18 cellular contexts compared by ENCODE assay signal in genomic region chr6:17283074-17283473, GRCh38. TPM values are rescaled to one million over a fixed set of nuclear protein-coding genes. Genes with fewer than 3 reads are reported as not detected.
DNase-seq lines count a peak whose midpoint lies in the region; ATAC-seq, FAIRE-seq and TF ChIP-seq lines count a peak whose summit lies in the region.
"Had no signal": no experiment of that assay in that cellular context is flagged by ENCODE, and none has a peak within 500 bp of the region (broad histone marks: within the 10 kb centered on the region; RNA-seq: fewer than 3 reads in every experiment).

No MANE protein-coding gene starts in this region.

- H3K4me1 ChIP-seq in heart left ventricle (peaks cover 0 to 20% (median 1%) of the 10 kb centered on the region in 12 donors), esophagus squamous epithelium (peaks cover 0 to 33% (median 3%) of the 10 kb centered on the region in 3 donors), neuron (ENCODE audit: insufficient read depth, low read length) (peaks cover 8% of the 10 kb centered on the region), urinary bladder (ENCODE audit: insufficient read depth) (no peaks in the 10 kb centered on the region)

- no peaks in the 10 kb centered on the region for H3K9me3 ChIP-seq in heart left ventricle
- no peaks in the 10 kb centered on the region for H3K9me3 ChIP-seq in esophagus squamous epithelium
- no peaks in the 10 kb centered on the region for H3K9me3 ChIP-seq in neuron (ENCODE audit: low read length)

- H2AFZ ChIP-seq in neuron (ENCODE audit: low read depth, low read length), result no peak overlapping the region

- no peak for ATAC-seq in heart left ventricle

- peak overlapping the region; percentile 65 to 87 (median 78) for H3K4me3 ChIP-seq in heart left ventricle
- H3K4me3 ChIP-seq in esophagus squamous epithelium, result peak overlapping the region in 3 of 4 donors; percentile 72 to 73 (median 73)
- peak overlapping the region; percentile 62 for H3K4me3 ChIP-seq in neuron (ENCODE audit: low read length)
- peak overlapping the region; percentile 90 for H3K4me3 ChIP-seq in urinary bladder (ENCODE audit: low read depth, low read length)

- TF ChIP-seq POLR2A in heart left ventricle (IDR thresholded peaks at IDR 0.05), result no peak
- no peak for TF ChIP-seq POLR2A in esophagus squamous epithelium (IDR thresholded peaks at IDR 0.05)

- intact Hi-C loops in heart left ventricle (cut with DNase I), result loop anchor here in 8 of 10 donors (5.0 to 10.0 kb wide), 9 partner anchors 81 to 302 kb away; no protein-coding TSS in a partner anchor
- intact Hi-C loops in cardiac septum (cut with DNase I), result loop anchor here (5.0 kb wide), 1 partner anchor 71 kb away; no protein-coding TSS in a partner anchor
- intact Hi-C loops in esophagus squamous epithelium (cut with DNase I), result loop anchor here (10.0 kb wide), 1 partner anchor 302 kb away; no protein-coding TSS in a partner anchor

- peak overlapping the region in 10 of 12 donors; percentile 70 to 96 (median 88) for H3K27ac ChIP-seq in heart left ventricle
- peak overlapping the region in 1 of 4 donors; percentile 88 for H3K27ac ChIP-seq in esophagus squamous epithelium
- H3K27ac ChIP-seq in urinary bladder (ENCODE audit: low read depth), result peak overlapping the region; percentile 38
- H3K27ac ChIP-seq: epithelial cell of prostate, KMS-11 had no signal

- H3K27me3 ChIP-seq in heart left ventricle (peaks cover 0 to 42% (median 0%) of the 10 kb centered on the region in 9 donors), esophagus squamous epithelium (peaks cover 0 to 61% (median 0%) of the 10 kb centered on the region in 4 donors), neuron (ENCODE audit: insufficient read depth, low read length) (peaks cover 20% of the 10 kb centered on the region)

- peaks cover 0 to 21% (median 0%) of the 10 kb centered on the region in 9 donors for H3K36me3 ChIP-seq in heart left ventricle
- H3K36me3 ChIP-seq in esophagus squamous epithelium, result no peaks in the 10 kb centered on the region
- peaks cover 3% of the 10 kb centered on the region for H3K36me3 ChIP-seq in neuron (ENCODE audit: insufficient read depth, low read length)
- H3K36me3 ChIP-seq in urinary bladder (ENCODE audit: insufficient read depth), result no peaks in the 10 kb centered on the region

- no peak for DNase-seq in heart left ventricle
- DNase-seq in cardiac septum (ENCODE audit: low spot score), result no peak
- no peak for DNase-seq in esophagus squamous epithelium (lab: John Stamatoyannopoulos, UW)
- no peak for DNase-seq in NCI-H446 (lab: John Stamatoyannopoulos, UW)
- no peak for DNase-seq in GM19239 (ENCODE audit: insufficient read length, low spot score)
- DNase-seq in stimulated activated CD4-positive, alpha-beta T cell treated with anti-CD3 and anti-CD28 coated beads, Interleukin-2, amount 100 ng/mL, for 24 hours, result no peak
- DNase-seq: activated CD4-positive, alpha-beta T cell treated with anti-CD3 and anti-CD28 coated beads for 48 hours; cerebellar nuclear complex; EL; naive B cell; NCI-H1417; NCI-H2227 treated with DMSO at 0.1 percent for 48 hours; SIG-M5; T-helper 9 cell had no signal

- WGBS in heart left ventricle, 4 donors, result 49 to 68% (median 59%) methylated on average over 4 of the region's 4 CpGs
- WGBS in esophagus squamous epithelium, 2 donors, result 88 to 90% methylated on average over 4 of the region's 4 CpGs
- 83% methylated on average over 4 of the region's 4 CpGs for WGBS in urinary bladder

- TF ChIP-seq CTCF in heart left ventricle (IDR thresholded peaks at IDR 0.05) (no peak), esophagus squamous epithelium (IDR thresholded peaks at IDR 0.05) (no peak)

- no peak for FAIRE-seq in GM19239 (lab: Jason Lieb, UNC)

RNA-seq across cellular contexts. Expression of gene RBM24, which starts 1.9 kb away (rescaled TPM):
- total RNA-seq in heart left ventricle (100 to 1,000 TPM; 107 to 263 (median 166) TPM), cardiac septum (221 TPM), esophagus squamous epithelium (1 to 10 TPM in 1 of 4 donors, under 1 TPM in 3; 0.18 to 2.7 (median 0.61) TPM), urinary bladder (18.1 TPM)
- polyA plus RNA-seq in heart left ventricle (100 to 1,000 TPM; 119 to 127 TPM), urinary bladder (22.4 TPM)
